In genomic region chr4:38516194-38516593, GRCh38 we compare ENCODE assay signal across 27 cellular contexts.
"Had no signal": no experiment of that assay in that cellular context is flagged by ENCODE, and none has a peak within 500 bp of the region (broad histone marks: within the 10 kb centered on the region; RNA-seq: fewer than 3 reads in every experiment).

No MANE protein-coding gene starts in this region.

- H3K27me3 ChIP-seq: adrenal gland, ascending aorta, brain microvascular endothelial cell, gastroesophageal sphincter, heart left ventricle, right lobe of liver, tibial artery had no signal

- H3K4me1 ChIP-seq: adrenal gland, ascending aorta, gastroesophageal sphincter, right lobe of liver, tibial artery had no signal

- DNase-seq: activated CD4-positive, alpha-beta T cell treated with anti-CD3 and anti-CD28 coated beads, Interleukin-2, amount 10 ng/mL, durations not matched to agents 24 days and 14 days; activated CD8-positive, alpha-beta memory T cell treated with anti-CD3 and anti-CD28 coated beads, Interleukin-2, amount 10 ng/mL, durations not matched to agents 7 days and 5 days; activated CD8-positive, alpha-beta T cell treated with anti-CD3 and anti-CD28 coated beads for 36 hours; activated effector memory CD4-positive, alpha-beta T cell treated with anti-CD3 and anti-CD28 coated beads, Interleukin-2, amount 50 U/mL, for 16 hours; activated naive CD4-positive, alpha-beta T cell treated with anti-CD3 and anti-CD28 coated beads, Interleukin-2, amount 50 U/mL, for 16 hours; activated T-cell treated with anti-CD3 and anti-CD28 coated beads for 4 hours; adrenal gland; brain microvascular endothelial cell; central memory CD4-positive, alpha-beta T cell; effector memory CD4-positive, alpha-beta T cell; heart left ventricle; islet precursor cell; left cardiac atrium; occipital lobe; posterior cingulate gyrus; right lobe of liver; stimulated activated CD4-positive, alpha-beta T cell treated with anti-CD3 and anti-CD28 coated beads, Interleukin-1b, Interleukin-23, amount 100 ng/mL, for 48 hours; stimulated activated naive CD8-positive, alpha-beta T cell treated with anti-CD3 and anti-CD28 coated beads, Interleukin-15, amount 100 ng/mL, for 72 hours; tibial artery had no signal

- H3K27ac ChIP-seq: adrenal gland, ascending aorta, brain microvascular endothelial cell, gastroesophageal sphincter, heart left ventricle, right lobe of liver, skin epidermis, tibial artery, VCaP had no signal

- H3K36me3 Mint-ChIP-seq: memory B cell had no signal

- H3K27ac Mint-ChIP-seq: activated CD4-positive, alpha-beta T cell treated with anti-CD3 and anti-CD28 coated beads, Interleukin-2, amount 10 ng/mL, durations not matched to agents 24 days and 14 days; activated CD8-positive, alpha-beta memory T cell treated with anti-CD3 and anti-CD28 coated beads, Interleukin-2, amount 10 ng/mL, durations not matched to agents 7 days and 5 days; activated CD8-positive, alpha-beta T cell treated with anti-CD3 and anti-CD28 coated beads for 36 hours; memory B cell; T-helper 2 cell treated with Interferon-gamma antibody and Interleukin-4, amounts not matched to agents 5 μg/mL and 100 μg/mL, for 36 hours had no signal

- ATAC-seq: activated CD4-positive, CD25-positive, alpha-beta regulatory T cell treated with anti-CD3 and anti-CD28 coated beads, Interleukin-2, amount 50 U/mL, for 24 hours; activated CD8-positive, alpha-beta memory T cell treated with anti-CD3 and anti-CD28 coated beads, Interleukin-2, amount 10 ng/mL, durations not matched to agents 7 days and 5 days; activated CD8-positive, alpha-beta T cell treated with anti-CD3 and anti-CD28 coated beads for 36 hours; gastroesophageal sphincter; heart left ventricle; left cardiac atrium; right lobe of liver; stimulated activated naive CD8-positive, alpha-beta T cell treated with anti-CD3 and anti-CD28 coated beads, Interleukin-15, amount 100 ng/mL, for 72 hours had no signal

- H3K4me3 Mint-ChIP-seq: activated CD4-positive, alpha-beta T cell treated with anti-CD3 and anti-CD28 coated beads, Interleukin-2, amount 10 ng/mL, durations not matched to agents 24 days and 14 days; activated CD8-positive, alpha-beta memory T cell treated with anti-CD3 and anti-CD28 coated beads, Interleukin-2, amount 10 ng/mL, durations not matched to agents 7 days and 5 days; activated CD8-positive, alpha-beta T cell treated with anti-CD3 and anti-CD28 coated beads for 36 hours; memory B cell; neural crest cell; stimulated activated naive CD8-positive, alpha-beta T cell treated with anti-CD3 and anti-CD28 coated beads, Interleukin-15, amount 100 ng/mL, for 72 hours; T-helper 2 cell treated with Interferon-gamma antibody and Interleukin-4, amounts not matched to agents 5 μg/mL and 100 μg/mL, for 36 hours had no signal

- H3K9me3 Mint-ChIP-seq: activated CD4-positive, alpha-beta T cell treated with anti-CD3 and anti-CD28 coated beads, Interleukin-2, amount 10 ng/mL, durations not matched to agents 24 days and 14 days; activated CD8-positive, alpha-beta T cell treated with anti-CD3 and anti-CD28 coated beads for 36 hours; memory B cell; stimulated activated naive CD8-positive, alpha-beta T cell treated with anti-CD3 and anti-CD28 coated beads, Interleukin-15, amount 100 ng/mL, for 72 hours; T-helper 2 cell treated with Interferon-gamma antibody and Interleukin-4, amounts not matched to agents 5 μg/mL and 100 μg/mL, for 36 hours had no signal

- H3K4me3 ChIP-seq: adrenal gland, ascending aorta, gastroesophageal sphincter, heart left ventricle, right lobe of liver, skin epidermis, tibial artery had no signal

- H3K9me3 ChIP-seq: adrenal gland, ascending aorta, gastroesophageal sphincter, heart left ventricle, right lobe of liver, tibial artery had no signal

- H3K27me3 Mint-ChIP-seq: activated CD8-positive, alpha-beta T cell treated with anti-CD3 and anti-CD28 coated beads for 36 hours; stimulated activated naive CD8-positive, alpha-beta T cell treated with anti-CD3 and anti-CD28 coated beads, Interleukin-15, amount 100 ng/mL, for 72 hours had no signal

- H3K36me3 ChIP-seq: adrenal gland, ascending aorta, brain microvascular endothelial cell, gastroesophageal sphincter, heart left ventricle, right lobe of liver, tibial artery had no signal
